Comparison of ENCODE assay signal across 13 cellular contexts in genomic region chr11:64771861-64772260, GRCh38. TPM values are rescaled to one million over a fixed set of nuclear protein-coding genes. Genes with fewer than 3 reads are reported as not detected.
DNase-seq lines count a peak whose midpoint lies in the region; ATAC-seq, FAIRE-seq and TF ChIP-seq lines count a peak whose summit lies in the region.
"Had no signal": no experiment of that assay in that cellular context is flagged by ENCODE, and none has a peak within 500 bp of the region (broad histone marks: within the 10 kb centered on the region; RNA-seq: fewer than 3 reads in every experiment).

No MANE protein-coding gene starts in this region.

- no peak for TF ChIP-seq CTCF in CD4-positive, alpha-beta T cell (IDR thresholded peaks at IDR 0.05)
- TF ChIP-seq CTCF in activated B cell treated with CpG ODN at 0.5 μM for 24 hours (IDR thresholded peaks at IDR 0.05) (no peak), hepatocyte (IDR thresholded peaks at IDR 0.05; ENCODE audit: poor library complexity) (no peak)

- POLR2A ChIA-PET in CD4-positive, alpha-beta T cell (lab: Charles Lee): interaction anchor here (0.9 to 11.6 kb wide), 5 partner anchors 7 to 88 kb away, joined by 3 to 596 read pairs (median 8); partner anchors contain the start of genes PYGM and RASGRP2
- POLR2A ChIA-PET in activated B cell treated with CpG ODN at 0.5 μM for 24 hours (lab: Charles Lee): interaction anchor here (0.6 to 4.1 kb wide), 27 partner anchors 9 to 1931 kb away, joined by 3 to 130 read pairs (median 4); partner anchors contain the start of genes CATSPERZ, EHBP1L1, FAU and MAP4K2

- peak overlapping the region; percentile 43 for H3K27ac ChIP-seq in CD4-positive, alpha-beta T cell (ENCODE audit: low read depth, low read length)
- H3K27ac ChIP-seq in hepatocyte: no peak overlapping the region
- H3K27ac ChIP-seq: VCaP had no signal

- peaks cover 99% of the 10 kb centered on the region for H4K20me1 ChIP-seq in hepatocyte (ENCODE audit: insufficient read depth, poor library complexity, severe bottlenecking)

- no peaks in the 10 kb centered on the region for H3K9me2 ChIP-seq in hepatocyte (replicated peaks; ENCODE audit: insufficient read depth)

- H3K4me3 Mint-ChIP-seq in CD4-positive, alpha-beta T cell: peak overlapping the region; percentile 59
- peak overlapping the region; percentile 80 for H3K4me3 Mint-ChIP-seq in activated B cell treated with CpG ODN at 0.5 μM for 24 hours
- peak overlapping the region; percentile 71 to 92 (median 78) for H3K4me3 Mint-ChIP-seq in naive B cell

- no peaks in the 10 kb centered on the region for H3K36me3 ChIP-seq in hepatocyte (replicated peaks; ENCODE audit: insufficient read depth, low read depth)

- no peak for FAIRE-seq in urothelium cell line (lab: Jason Lieb, UNC)
- FAIRE-seq: HTR-8/SVneo had no signal

- H3K27me3 ChIP-seq in CD4-positive, alpha-beta T cell (ENCODE audit: control insufficient read depth, insufficient read depth, low read length): no peaks in the 10 kb centered on the region
- H3K27me3 ChIP-seq in hepatocyte: no peaks in the 10 kb centered on the region
- H3K27me3 ChIP-seq: adrenal gland had no signal

- no peak overlapping the region for H3K4me3 ChIP-seq in hepatocyte
- H3K4me3 ChIP-seq: adrenal gland had no signal

- H3K36me3 Mint-ChIP-seq in CD4-positive, alpha-beta T cell (ENCODE audit: low read depth): peaks cover 100% of the 10 kb centered on the region
- peaks cover 98% of the 10 kb centered on the region for H3K36me3 Mint-ChIP-seq in activated B cell treated with CpG ODN at 0.5 μM for 24 hours (ENCODE audit: low read depth)
- H3K36me3 Mint-ChIP-seq in naive B cell: peaks cover 27 to 48% of the 10 kb centered on the region in 2 donors

- no peak overlapping the region for H3K4me2 ChIP-seq in hepatocyte

- H2AFZ ChIP-seq in hepatocyte: no peak overlapping the region

- no peaks in the 10 kb centered on the region for H3K27me3 Mint-ChIP-seq in CD4-positive, alpha-beta T cell
- H3K27me3 Mint-ChIP-seq in activated B cell treated with CpG ODN at 0.5 μM for 24 hours (no peaks in the 10 kb centered on the region), naive B cell (no peaks in the 10 kb centered on the region)

- no peak for ATAC-seq in CD4-positive, alpha-beta T cell (ENCODE audit: poor library complexity)
- ATAC-seq in GM21576 (IDR thresholded peaks at IDR 0.05; ENCODE audit: unreplicated experiment) (peak; percentile 32), activated B cell treated with CpG ODN at 0.5 μM for 24 hours (ENCODE audit: low read depth) (peak; percentile 87), naive B cell (ENCODE audit: low read depth in 2 of 2) (peak; percentile 88 to 89), HG03097 (IDR thresholded peaks at IDR 0.05; ENCODE audit: low FRiP score, unreplicated experiment) (no peak)
- ATAC-seq: PC-3 had no signal

- peaks cover 8% of the 10 kb centered on the region for H3K4me1 ChIP-seq in hepatocyte (ENCODE audit: insufficient read depth)

- intact Hi-C loops in CD4-positive, alpha-beta T cell (cut with DNase I, micrococcal nuclease): loop anchor here in 1 of 2 experiments (10.0 kb wide), 1 partner anchor 93 kb away; no protein-coding TSS in a partner anchor
- intact Hi-C loops in activated B cell treated with CpG ODN at 0.5 μM for 24 hours (cut with micrococcal nuclease): loop anchor here (1.0 to 10.0 kb wide), 3 partner anchors 8 to 527 kb away; partner anchors contain the start of genes FKBP2 and PPP1R14B

- CTCF ChIA-PET in CD4-positive, alpha-beta T cell (lab: Charles Lee): interaction anchor here (1.7 to 3.1 kb wide), 2 partner anchors 28 to 83 kb away, joined by 4 to 20 read pairs; partner anchors contain the start of gene RASGRP2
- CTCF ChIA-PET in activated B cell treated with CpG ODN at 0.5 μM for 24 hours (lab: Charles Lee): interaction anchor here (1.0 to 2.1 kb wide), 9 partner anchors 9 to 323 kb away, joined by 3 to 8 read pairs (median 4); partner anchors contain the start of genes CDC42BPG, EHD1 and RASGRP2

- no peaks in the 10 kb centered on the region for H3K9me3 ChIP-seq in CD4-positive, alpha-beta T cell (ENCODE audit: control insufficient read depth, low read length)
- H3K9me3 ChIP-seq in hepatocyte (ENCODE audit: low read depth): no peaks in the 10 kb centered on the region

- H3K27ac Mint-ChIP-seq in CD4-positive, alpha-beta T cell: peak overlapping the region; percentile 92
- H3K27ac Mint-ChIP-seq in activated B cell treated with CpG ODN at 0.5 μM for 24 hours: peak overlapping the region; percentile 92
- H3K27ac Mint-ChIP-seq in naive B cell: peak overlapping the region; percentile 84 to 99 (median 91)

- whole genome bisulfite sequencing in hepatocyte (ENCODE audit: low lambda C conversion rate, missing lambda C conversion rate): 95% methylated on average over 2 of the region's 2 CpGs

- no peak for DNase-seq in CD4-positive, alpha-beta T cell
- DNase-seq in activated B cell treated with CpG ODN at 0.5 μM for 24 hours (no peak), naive B cell (peak; percentile 65), urothelium cell line (ENCODE audit: low spot score) (no peak), nucleus accumbens (lab: John Stamatoyannopoulos, UW) (no peak), hepatocyte (ENCODE audit: low spot score) (no peak)
- DNase-seq: adrenal gland, NCI-H187, PC-3 had no signal

- peaks cover 95% of the 10 kb centered on the region for H3K79me2 ChIP-seq in hepatocyte

- H3K4me1 Mint-ChIP-seq in CD4-positive, alpha-beta T cell (ENCODE audit: low read depth): peaks cover 92% of the 10 kb centered on the region
- peaks cover 96% of the 10 kb centered on the region for H3K4me1 Mint-ChIP-seq in activated B cell treated with CpG ODN at 0.5 μM for 24 hours
- H3K4me1 Mint-ChIP-seq in naive B cell: peaks cover 70 to 96% (median 79%) of the 10 kb centered on the region in 3 donors

- H3K9me3 Mint-ChIP-seq in CD4-positive, alpha-beta T cell: no peaks in the 10 kb centered on the region
- H3K9me3 Mint-ChIP-seq in activated B cell treated with CpG ODN at 0.5 μM for 24 hours: no peaks in the 10 kb centered on the region
- H3K9me3 Mint-ChIP-seq in naive B cell: no peaks in the 10 kb centered on the region

RNA-seq across cellular contexts. Expression of gene SF1, which starts 6.5 kb away (rescaled TPM):
- 1,000 to 10,000 TPM; 1,632 to 1,657 TPM for total RNA-seq in CD4-positive, alpha-beta T cell
- 640 and 687 TPM in 2 replicates for total RNA-seq in activated B cell treated with CpG ODN at 0.5 μM for 24 hours
- 100 to 1,000 TPM in 4 of 6 donors, 10 to 100 TPM in 2; 68.6 to 242 (median 132) TPM for polyA plus RNA-seq in naive B cell (ENCODE audit: low read depth in 6 of 6)
- 126 and 163 TPM in 2 replicates for total RNA-seq in hepatocyte
- polyA plus RNA-seq in hepatocyte: 138 and 157 TPM in 2 replicates

RNA-seq across cellular contexts. Expression of gene PYGM, which starts 12.1 kb away (rescaled TPM):
- 1 to 10 TPM; 5.0 to 6.0 TPM for total RNA-seq in CD4-positive, alpha-beta T cell
- total RNA-seq in activated B cell treated with CpG ODN at 0.5 μM for 24 hours: 3.2 and 4.8 TPM in 2 replicates
- polyA plus RNA-seq in naive B cell (ENCODE audit: low read depth in 6 of 6): 1 to 10 TPM in 5 of 6 donors, not detected in 1; 2.1 to 4.9 (median 2.2) TPM
- total RNA-seq in hepatocyte: 1.9 and 2.0 TPM in 2 replicates
- polyA plus RNA-seq in hepatocyte: 4.0 and 5.7 TPM in 2 replicates

RNA-seq across cellular contexts. Expression of gene RASGRP2, which starts 27.9 kb away (rescaled TPM):
- total RNA-seq in CD4-positive, alpha-beta T cell: 100 to 1,000 TPM; 668 to 672 TPM
- 165 and 177 TPM in 2 replicates for total RNA-seq in activated B cell treated with CpG ODN at 0.5 μM for 24 hours
- 100 to 1,000 TPM; 274 to 429 (median 285) TPM for polyA plus RNA-seq in naive B cell (ENCODE audit: low read depth in 6 of 6)
- 0.24 and 3.2 TPM in 2 replicates for total RNA-seq in hepatocyte
- 0.10 and 3.6 TPM in 2 replicates for polyA plus RNA-seq in hepatocyte
- total RNA-seq: PC-3 had no signal

RNA-seq across cellular contexts. Expression of gene MAP4K2, which starts 31.2 kb away (rescaled TPM):
- total RNA-seq in CD4-positive, alpha-beta T cell: 10 to 100 TPM; 71.9 to 74.1 TPM
- 69.1 and 73.6 TPM in 2 replicates for total RNA-seq in activated B cell treated with CpG ODN at 0.5 μM for 24 hours
- 10 to 100 TPM; 29.8 to 65.0 (median 39.7) TPM for polyA plus RNA-seq in naive B cell (ENCODE audit: low read depth in 6 of 6)
- 7.8 and 23.5 TPM in 2 replicates for total RNA-seq in hepatocyte
- polyA plus RNA-seq in hepatocyte: 9.0 and 13.2 TPM in 2 replicates

RNA-seq across cellular contexts. Expression of gene MEN1, which starts 38.5 kb away (rescaled TPM):
- 10 to 100 TPM; 16.4 to 17.7 TPM for total RNA-seq in CD4-positive, alpha-beta T cell
- 35.1 and 44.6 TPM in 2 replicates for total RNA-seq in activated B cell treated with CpG ODN at 0.5 μM for 24 hours
- 10 to 100 TPM; 12.3 to 49.5 (median 27.4) TPM for polyA plus RNA-seq in naive B cell (ENCODE audit: low read depth in 6 of 6)
- 14.1 and 18.6 TPM in 2 replicates for total RNA-seq in hepatocyte
- polyA plus RNA-seq in hepatocyte: 49.1 and 49.9 TPM in 2 replicates

Comparison
In these comparisons a context has a peak if more than half of its experiments do, and no peak if none do; other contexts are left out.
1. ATAC-seq: peak in GM21576 (single experiment), activated B cell treated with CpG ODN at 0.5 μM for 24 hours (single experiment) and naive B cell (2 of 2); none in CD4-positive, alpha-beta T cell (single experiment) and HG03097 (single experiment).
2. RNA of gene RASGRP2, which starts 27.9 kb away (total RNA-seq): 668 to 672 TPM in CD4-positive, alpha-beta T cell and 165 to 177 TPM in activated B cell treated with CpG ODN at 0.5 μM for 24 hours; 0.24 to 3.2 TPM in hepatocyte; every median in the first group is over 10 times any median in the second.
3. Peak in every context shown above with its lines, with median percentiles within 50 percentile points of each other: H3K27ac Mint-ChIP-seq and H3K4me3 Mint-ChIP-seq.